In the genomic region with DNA sequence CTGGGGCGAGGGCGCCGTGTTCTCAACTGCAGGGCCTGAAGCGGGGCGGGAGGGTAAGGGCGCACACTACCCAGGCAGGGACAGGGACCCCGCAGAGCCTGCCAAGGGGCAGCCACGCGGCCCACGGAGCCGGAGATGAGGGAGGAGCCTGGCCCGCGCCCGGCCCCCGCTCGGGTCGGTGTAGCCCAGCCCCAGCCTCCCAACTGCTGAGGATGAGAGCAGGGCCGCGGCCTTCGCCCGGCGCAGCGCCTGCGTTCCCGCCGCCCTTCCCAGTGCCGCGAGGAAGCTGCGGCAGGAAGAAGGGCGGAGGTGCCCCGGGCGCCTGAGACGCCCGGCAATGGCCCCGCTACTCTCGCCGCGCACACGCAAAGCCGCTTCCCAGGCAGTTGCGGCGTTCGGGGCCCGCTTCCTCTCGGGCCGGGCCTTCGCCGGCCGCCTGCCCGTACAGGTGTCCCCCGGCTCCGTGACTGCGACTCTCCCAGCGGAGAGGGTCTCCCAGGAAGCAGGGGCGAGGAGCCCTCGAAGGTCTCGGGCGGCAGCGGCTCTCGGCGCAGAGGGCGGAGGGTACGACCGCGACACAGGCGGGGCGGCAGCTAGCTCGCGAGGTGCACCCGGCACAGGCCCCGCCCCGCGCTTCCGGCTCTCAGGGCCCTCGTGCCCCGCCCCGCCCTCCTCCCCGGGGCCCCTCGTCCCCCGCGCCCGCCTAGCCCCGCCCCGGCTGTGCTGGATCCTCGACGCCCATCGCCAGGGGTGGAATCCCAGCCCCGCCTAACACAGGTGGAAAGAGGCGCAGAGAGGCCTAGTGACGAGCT, we compare ENCODE assay signal across 1 cellular context.
TF ChIP-seq lines count a peak whose summit lies in the region.

No MANE protein-coding gene starts in this region.

TF ChIP-seq in Ishikawa, 13 proteins besides CTCF, POLR2A, EP300 and RAD21:
- TF ChIP-seq, protein P1, sequence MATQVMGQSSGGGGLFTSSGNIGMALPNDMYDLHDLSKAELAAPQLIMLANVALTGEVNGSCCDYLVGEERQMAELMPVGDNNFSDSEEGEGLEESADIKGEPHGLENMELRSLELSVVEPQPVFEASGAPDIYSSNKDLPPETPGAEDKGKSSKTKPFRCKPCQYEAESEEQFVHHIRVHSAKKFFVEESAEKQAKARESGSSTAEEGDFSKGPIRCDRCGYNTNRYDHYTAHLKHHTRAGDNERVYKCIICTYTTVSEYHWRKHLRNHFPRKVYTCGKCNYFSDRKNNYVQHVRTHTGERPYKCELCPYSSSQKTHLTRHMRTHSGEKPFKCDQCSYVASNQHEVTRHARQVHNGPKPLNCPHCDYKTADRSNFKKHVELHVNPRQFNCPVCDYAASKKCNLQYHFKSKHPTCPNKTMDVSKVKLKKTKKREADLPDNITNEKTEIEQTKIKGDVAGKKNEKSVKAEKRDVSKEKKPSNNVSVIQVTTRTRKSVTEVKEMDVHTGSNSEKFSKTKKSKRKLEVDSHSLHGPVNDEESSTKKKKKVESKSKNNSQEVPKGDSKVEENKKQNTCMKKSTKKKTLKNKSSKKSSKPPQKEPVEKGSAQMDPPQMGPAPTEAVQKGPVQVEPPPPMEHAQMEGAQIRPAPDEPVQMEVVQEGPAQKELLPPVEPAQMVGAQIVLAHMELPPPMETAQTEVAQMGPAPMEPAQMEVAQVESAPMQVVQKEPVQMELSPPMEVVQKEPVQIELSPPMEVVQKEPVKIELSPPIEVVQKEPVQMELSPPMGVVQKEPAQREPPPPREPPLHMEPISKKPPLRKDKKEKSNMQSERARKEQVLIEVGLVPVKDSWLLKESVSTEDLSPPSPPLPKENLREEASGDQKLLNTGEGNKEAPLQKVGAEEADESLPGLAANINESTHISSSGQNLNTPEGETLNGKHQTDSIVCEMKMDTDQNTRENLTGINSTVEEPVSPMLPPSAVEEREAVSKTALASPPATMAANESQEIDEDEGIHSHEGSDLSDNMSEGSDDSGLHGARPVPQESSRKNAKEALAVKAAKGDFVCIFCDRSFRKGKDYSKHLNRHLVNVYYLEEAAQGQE (IDR thresholded peaks at IDR 0.05; ENCODE audit: low read depth), result 0 out of 2 replicates have a peak, but pooled peaks have one; percentile 9
- TF ChIP-seq, protein P2, sequence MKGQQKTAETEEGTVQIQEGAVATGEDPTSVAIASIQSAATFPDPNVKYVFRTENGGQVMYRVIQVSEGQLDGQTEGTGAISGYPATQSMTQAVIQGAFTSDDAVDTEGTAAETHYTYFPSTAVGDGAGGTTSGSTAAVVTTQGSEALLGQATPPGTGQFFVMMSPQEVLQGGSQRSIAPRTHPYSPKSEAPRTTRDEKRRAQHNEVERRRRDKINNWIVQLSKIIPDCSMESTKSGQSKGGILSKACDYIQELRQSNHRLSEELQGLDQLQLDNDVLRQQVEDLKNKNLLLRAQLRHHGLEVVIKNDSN (IDR thresholded peaks at IDR 0.05), result peak; percentile 41
- TF ChIP-seq FOXM1 (IDR thresholded peaks at IDR 0.05; ENCODE audit: borderline replicate concordance, low read depth) (no peak), ZBTB7A (IDR thresholded peaks at IDR 0.05; ENCODE audit: low read depth) (0 out of 2 replicates have a peak, but pooled peaks have one; percentile 20), CREB1 (IDR thresholded peaks at IDR 0.05; ENCODE audit: low read depth) (no peak), NFIC (IDR thresholded peaks at IDR 0.05) (no peak), TAF1 (IDR thresholded peaks at IDR 0.05; ENCODE audit: low read depth) (peak; percentile 33; the same call in 1 of the 2 replicates), TCF12 (IDR thresholded peaks at IDR 0.05; ENCODE audit: low read depth) (no peak), TEAD4 (IDR thresholded peaks at IDR 0.05) (no peak), YY1 (IDR thresholded peaks at IDR 0.05; ENCODE audit: low read depth) (no peak; the same call in 1 of the 2 replicates), EGR1 (IDR thresholded peaks at IDR 0.05) (no peak), CEBPB (IDR thresholded peaks at IDR 0.05) (no peak)
- TF ChIP-seq, protein P3, sequence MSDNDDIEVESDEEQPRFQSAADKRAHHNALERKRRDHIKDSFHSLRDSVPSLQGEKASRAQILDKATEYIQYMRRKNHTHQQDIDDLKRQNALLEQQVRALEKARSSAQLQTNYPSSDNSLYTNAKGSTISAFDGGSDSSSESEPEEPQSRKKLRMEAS (IDR thresholded peaks at IDR 0.05), result peak; percentile 70
